In the genomic region with DNA sequence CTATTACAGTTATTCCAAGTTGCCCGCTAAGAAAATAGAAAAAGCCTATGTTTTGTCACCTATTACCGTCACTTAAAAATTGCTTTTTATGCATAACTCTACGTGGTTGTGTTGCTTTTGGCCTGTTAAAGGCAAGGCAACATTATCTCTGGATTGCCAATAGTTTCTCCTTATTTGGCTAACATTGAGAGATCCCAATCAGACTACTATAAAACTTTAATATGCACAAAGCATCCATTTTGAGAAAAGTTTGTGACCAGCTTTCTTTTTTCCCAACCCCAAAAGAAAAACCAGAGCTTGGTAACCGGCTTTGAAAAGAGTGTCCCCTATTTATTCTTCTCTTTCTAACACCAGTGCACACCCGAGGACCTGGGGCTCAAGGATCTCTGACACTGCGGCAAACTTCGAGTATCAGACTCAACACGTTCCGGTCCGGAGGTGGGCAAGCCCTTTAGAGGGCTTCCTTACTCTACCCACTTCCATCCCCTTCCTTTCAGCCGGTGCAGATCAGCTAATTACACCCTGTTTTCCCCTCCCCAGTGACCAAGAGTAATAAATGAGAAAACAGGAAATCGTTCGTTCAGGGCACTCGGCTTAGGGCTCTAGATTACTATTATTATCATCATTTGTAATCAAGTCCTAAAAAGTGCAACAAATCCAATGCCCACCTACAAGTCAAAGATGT, we compare ENCODE assay signal across 8 cellular contexts. TPM values are rescaled to one million over a fixed set of nuclear protein-coding genes. Genes with fewer than 3 reads are reported as not detected.
A peak's percentile ranks its signal among the peaks of the same experiment; 100 is the strongest.
DNase-seq lines count a peak whose midpoint lies in the region; ATAC-seq and TF ChIP-seq lines count a peak whose summit lies in the region.

No MANE protein-coding gene starts in this region.

- H3K4me3 ChIP-seq in SJCRH30 (peak overlapping the region; percentile 95), ectodermal cell (ENCODE audit: insufficient read depth, low read depth, low read length) (peak overlapping the region; percentile 81), uterus (peak overlapping the region; percentile 70 to 94)

- 0 out of 2 replicates have a peak, but pooled peaks cover 4% of the 10 kb centered on the region for H3K36me3 ChIP-seq in SJCRH30
- no peaks in the 10 kb centered on the region for H3K36me3 ChIP-seq in ectodermal cell (ENCODE audit: control insufficient read depth, insufficient read depth, low read length)
- no peaks in the 10 kb centered on the region for H3K36me3 ChIP-seq in uterus

- peak; percentile 45 for DNase-seq in NCI-H1105 treated with DMSO at 0.1 percent for 48 hours (lab: John Stamatoyannopoulos, UW)
- DNase-seq in NCI-H1105 (lab: John Stamatoyannopoulos, UW) = no peak
- DNase-seq in SJCRH30 = peak; percentile 2 to 34
- peak; percentile 27 for DNase-seq in midbrain (lab: John Stamatoyannopoulos, UW)
- DNase-seq in uterus = no peak
- no peak for DNase-seq in T1000 (lab: John Stamatoyannopoulos, UW)

- H3K4me1 ChIP-seq in SJCRH30 (peaks cover 7% of the 10 kb centered on the region; the same call in 1 of the 2 replicates), ectodermal cell (ENCODE audit: control insufficient read depth, insufficient read depth, low read length) (peaks cover 22% of the 10 kb centered on the region), uterus (no peaks in the 10 kb centered on the region)

- H3K27me3 ChIP-seq in SJCRH30 (no peaks in the 10 kb centered on the region), ectodermal cell (ENCODE audit: control insufficient read depth, insufficient read depth, low read length, poor library complexity, severe bottlenecking) (no peaks in the 10 kb centered on the region), uterus (no peaks in the 10 kb centered on the region)

- ATAC-seq in HG02885 (IDR thresholded peaks at IDR 0.05; ENCODE audit: poor library complexity, unreplicated experiment) = peak; percentile 12

- no peak for TF ChIP-seq POLR2A in uterus (IDR thresholded peaks at IDR 0.05)

- peak overlapping the region; percentile 95 for H3K27ac ChIP-seq in SJCRH30
- H3K27ac ChIP-seq in ectodermal cell (ENCODE audit: insufficient read depth, low read depth, low read length, poor library complexity, severe bottlenecking) = no peak overlapping the region
- H3K27ac ChIP-seq in uterus = peak overlapping the region; percentile 97 to 99

- H3K9me3 ChIP-seq in SJCRH30 (replicated peaks) (no peaks in the 10 kb centered on the region), ectodermal cell (ENCODE audit: control insufficient read depth, low read length) (no peaks in the 10 kb centered on the region), uterus (no peaks in the 10 kb centered on the region)

- WGBS in ectodermal cell, 2 experiments = 1% methylated on average over 14 of the region's 14 CpGs

- no peak for TF ChIP-seq CTCF in uterus (IDR thresholded peaks at IDR 0.05)

- intact Hi-C loops in uterus (cut with DNase I; ENCODE audit: low total_unique reads) = no loop called here

RNA-seq across cellular contexts. Expression of a gene that starts 1.2 kb away (rescaled TPM):
- total RNA-seq in SJCRH30 (2014; rRNA removed; shearing (Covaris generic)) = 77.5 and 98.3 TPM in 2 replicates
- polyA plus RNA-seq in ectodermal cell (2013, experiment 1 of 4) = 51.5 TPM
- 55.5 TPM for polyA plus RNA-seq in ectodermal cell (2013, experiment 2 of 4)
- polyA plus RNA-seq in ectodermal cell (2013, experiment 3 of 4) = 51.4 TPM
- 47.5 TPM for polyA plus RNA-seq in ectodermal cell (2013, experiment 4 of 4)
- 100 to 1,000 TPM; 181 to 286 (median 243) TPM for total RNA-seq in uterus

Comparison
In these comparisons a context has a peak if more than half of its experiments do, and no peak if none do; other contexts are left out.
1. DNase-seq: peak in NCI-H1105 treated with DMSO at 0.1 percent for 48 hours (single experiment), SJCRH30 (2 of 2) and midbrain (single experiment); none in NCI-H1105 (single experiment), uterus (0 of 2) and T1000 (single experiment).
2. Peak in every context shown above with its lines, with median percentiles within 50 percentile points of each other: H3K4me3 ChIP-seq.